In genomic region chr7:36736827-36737211, GRCh38 we compare ENCODE assay signal across 8 cellular contexts. TPM values are rescaled to one million over a fixed set of nuclear protein-coding genes. Genes with fewer than 3 reads are reported as not detected.
DNase-seq lines count a peak whose midpoint lies in the region; ATAC-seq and FAIRE-seq lines count a peak whose summit lies in the region.

No MANE protein-coding gene starts in this region.

- DNase-seq in NOMO-1 treated with DMSO at 0.1 percent for 48 hours (lab: John Stamatoyannopoulos, UW; ENCODE audit: unreplicated experiment) (peak; percentile 98), naive B cell (peak; percentile 27), T1000 (lab: John Stamatoyannopoulos, UW) (no peak), NCI-H2029 (lab: John Stamatoyannopoulos, UW) (no peak), HTR-8/SVneo (ENCODE audit: insufficient read length, low spot score) (no peak), mesenteric fat pad (ENCODE audit: low spot score) (no peak)

- peak overlapping the region in 5 of 8 donors; percentile 4 to 75 (median 29) for H3K4me3 Mint-ChIP-seq in naive B cell

- H3K27ac Mint-ChIP-seq in naive B cell, result peak overlapping the region in 5 of 6 donors; percentile 63 to 90 (median 83)

- H3K9me3 Mint-ChIP-seq in naive B cell, result peaks cover 0 to 2% (median 0%) of the 10 kb centered on the region in 7 donors

- peaks cover 0 to 8% of the 10 kb centered on the region in 2 donors for H3K36me3 Mint-ChIP-seq in naive B cell

- FAIRE-seq in HTR-8/SVneo (lab: Jason Lieb, UNC), result no peak

- peaks cover 16 to 18% (median 16%) of the 10 kb centered on the region in 3 donors for H3K4me1 Mint-ChIP-seq in naive B cell

- H3K27me3 Mint-ChIP-seq in naive B cell, result no peaks in the 10 kb centered on the region

- ATAC-seq in GM18868 (IDR thresholded peaks at IDR 0.05; ENCODE audit: unreplicated experiment), result peak; percentile 91
- ATAC-seq in HG02623 (IDR thresholded peaks at IDR 0.05; ENCODE audit: unreplicated experiment), result peak; percentile 92
- peak; percentile 86 for ATAC-seq in naive B cell (ENCODE audit: low read depth in 2 of 2)

RNA-seq across cellular contexts. Expression of gene AOAH, which starts 12.5 kb away (rescaled TPM):
- 1 to 10 TPM; 1.8 to 4.4 (median 2.3) TPM for polyA plus RNA-seq in naive B cell (ENCODE audit: low read depth in 6 of 6)
- 9.4 TPM for total RNA-seq in mesenteric fat pad

Comparison
In these comparisons a context has a peak if more than half of its experiments do, and no peak if none do; other contexts are left out.
1. DNase-seq: peak in NOMO-1 treated with DMSO at 0.1 percent for 48 hours (single experiment) and naive B cell (single experiment); none in T1000 (single experiment), NCI-H2029 (single experiment), HTR-8/SVneo (single experiment) and mesenteric fat pad (single experiment).
2. Peak in every context shown above with its lines, with median percentiles within 50 percentile points of each other: ATAC-seq.